ENCODE assay signal across 8 cellular contexts in the genomic region with DNA sequence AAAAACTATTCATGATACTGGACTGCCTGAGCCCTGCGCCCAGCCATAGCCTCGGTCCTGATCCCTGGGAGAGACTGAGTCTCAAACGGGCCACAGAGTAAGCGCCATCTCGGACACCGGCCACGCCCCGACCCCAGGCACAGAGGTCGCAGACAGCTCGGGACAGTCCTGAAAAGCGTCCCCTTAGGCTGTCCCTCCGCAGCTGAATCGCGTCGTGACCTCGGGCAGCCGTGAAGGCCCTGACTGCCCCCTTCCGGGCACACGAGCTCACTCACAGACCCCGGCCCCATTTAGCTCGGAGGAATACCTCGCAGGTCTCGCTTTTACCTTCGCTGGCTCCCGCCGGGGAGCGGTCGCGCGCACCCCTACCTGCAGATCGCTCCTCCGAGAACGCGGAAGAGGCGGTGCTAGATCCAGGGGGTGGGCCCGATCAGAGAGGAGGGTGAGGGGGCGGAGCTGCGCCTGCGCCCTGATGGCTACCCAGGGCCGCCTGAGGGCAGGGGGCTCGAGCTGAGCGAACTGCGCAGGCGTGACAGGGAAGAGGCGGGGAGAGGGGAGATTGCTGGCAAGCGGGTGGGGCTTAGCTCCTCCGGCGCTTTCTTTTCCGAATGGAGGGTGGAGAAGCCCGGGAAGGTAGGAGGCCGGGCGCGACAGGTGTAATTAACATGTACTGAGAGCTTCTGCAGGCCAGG. TPM values are rescaled to one million over a fixed set of nuclear protein-coding genes. Genes with fewer than 3 reads are reported as not detected.
DNase-seq lines count a peak whose midpoint lies in the region; ATAC-seq, FAIRE-seq and TF ChIP-seq lines count a peak whose summit lies in the region.

A gene (minus strand): TSS at position 411 of the 692 bp plus-strand sequence. CDS start 20,941 bp downstream, outside the sequence.

- H3K4me3 ChIP-seq in AG10803 (ENCODE audit: low read length): peak within 1 kb of the TSS; percentile 97
- peak within 1 kb of the TSS; percentile 80 to 95 (median 86) for H3K4me3 ChIP-seq in keratinocyte (ENCODE audit: control insufficient read depth in 2 of 3, extremely low read depth in 1 of 3, insufficient read depth in 2 of 3, low read depth in 1 of 3, low read length in 3 of 3)

- no peaks in the 10 kb centered on the region for H4K20me1 ChIP-seq in keratinocyte (ENCODE audit: control insufficient read depth, extremely low read depth, insufficient read depth, low read length)

- peak within 1 kb of the TSS; percentile 80 for H2AFZ ChIP-seq in keratinocyte (ENCODE audit: control insufficient read depth, low read length)

- peak; percentile 97 for ATAC-seq in GM19023 (IDR thresholded peaks at IDR 0.05; ENCODE audit: unreplicated experiment)
- peak; percentile 98 for ATAC-seq in HG03280 (IDR thresholded peaks at IDR 0.05; ENCODE audit: unreplicated experiment)

- TF ChIP-seq CTCF in AG10803 (conservative IDR thresholded peaks at IDR 0.05; ENCODE audit: low read length) (peak; percentile 20; the same call in 1 of the 2 replicates), keratinocyte (optimal IDR thresholded peaks at IDR 0.05 in 1 of 3, IDR thresholded peaks at IDR 0.05 in 1 of 3, conservative IDR thresholded peaks at IDR 0.05 in 1 of 3; ENCODE audit: extremely low read depth in 1 of 3, insufficient read depth in 2 of 3, low read length in 3 of 3) (peak in 1 of 3 experiments; percentile 3)

- H3K9me1 ChIP-seq in keratinocyte (ENCODE audit: control insufficient read depth, extremely low read depth, insufficient read depth, low read length): no peaks in the 10 kb centered on the region

- peaks cover 13% of the 10 kb centered on the region in 2 experiments for H3K36me3 ChIP-seq in keratinocyte (ENCODE audit: control insufficient read depth in 2 of 2, extremely low read depth in 1 of 2, insufficient read depth in 2 of 2, low read length in 2 of 2)

- no peaks in the 10 kb centered on the region for H3K27me3 ChIP-seq in keratinocyte (ENCODE audit: control insufficient read depth, extremely low read depth, insufficient read depth, low read length)

- peaks cover 40% of the 10 kb centered on the region for H3K4me1 ChIP-seq in keratinocyte (ENCODE audit: control insufficient read depth, extremely low read depth, insufficient read depth, low read length)

- H3K9me3 ChIP-seq in keratinocyte (ENCODE audit: control insufficient read depth, low read depth, low read length): no peaks in the 10 kb centered on the region

- peak within 1 kb of the TSS; percentile 88 for H3K4me2 ChIP-seq in keratinocyte (ENCODE audit: control insufficient read depth, extremely low read depth, insufficient read depth, low read depth, low read length)

- dilution Hi-C loops in keratinocyte (cut with MboI; ENCODE audit: extremely low pct_ligation_motif_present, low sequenced_read_pairs): no loop called here

- H3K27ac ChIP-seq in keratinocyte (ENCODE audit: control insufficient read depth, insufficient read depth, low read length): peak within 1 kb of the TSS; percentile 49

- FAIRE-seq in keratinocyte (lab: Jason Lieb, UNC): peak; percentile 77

- H3K9ac ChIP-seq in keratinocyte (ENCODE audit: control insufficient read depth, extremely low read depth, insufficient read depth, low read length): peak within 1 kb of the TSS; percentile 87

- peaks cover 32% of the 10 kb centered on the region for H3K79me2 ChIP-seq in keratinocyte (ENCODE audit: control insufficient read depth, insufficient read depth, low read length)

- peak; percentile 86 for DNase-seq in AG10803 (ENCODE audit: low read depth)
- peak; percentile 88 for DNase-seq in NCI-H510A (lab: John Stamatoyannopoulos, UW)
- DNase-seq in activated CD4-positive, alpha-beta T cell treated with anti-CD3 and anti-CD28 coated beads for 1 hour: peak; percentile 99
- DNase-seq in cerebellum (ENCODE audit: low spot score): peak; percentile 100
- peak; percentile 80 for DNase-seq in keratinocyte (ENCODE audit: low read depth, low spot score)
- peak; percentile 97 to 98 for DNase-seq in stimulated activated CD4-positive, alpha-beta T cell treated with anti-CD3 and anti-CD28 coated beads, Interleukin-15, amount 100 ng/mL, for 1 hour (ENCODE audit: low read depth in 1 of 2, low spot score in 1 of 2)

RNA-seq across cellular contexts. Expression of the gene that starts here (rescaled TPM):
- total RNA-seq in cerebellum: 23.3 TPM
- 45.1 to 59.9 TPM (median 55.7 TPM) in 3 replicates for polyA plus RNA-seq in keratinocyte
- 28.2 TPM for polyA plus RNA-seq in keratinocyte (2011; ENCODE audit: low read depth)
- 43.1 and 43.5 TPM in 2 replicates for polyA plus RNA-seq in keratinocyte (2011; cell fraction: cytosol; rRNA removed)
- 203 and 210 TPM in 2 replicates for polyA plus RNA-seq in keratinocyte (2011; cell fraction: nucleus; rRNA removed)
- polyA plus RNA-seq in keratinocyte (2012; ENCODE audit: low replicate concordance): 25.6 and 43.8 TPM in 2 replicates
- polyA minus RNA-seq in keratinocyte: 42.2 to 74.8 TPM (median 56.8 TPM) in 3 replicates
- polyA minus RNA-seq in keratinocyte (2011; cell fraction: cytosol; rRNA and poly(A)+ RNA removed): 24.7 TPM
- polyA minus RNA-seq in keratinocyte (2011; cell fraction: nucleus; rRNA and poly(A)+ RNA removed): 43.5 and 69.2 TPM in 2 replicates

Comparison
In these comparisons a context has a peak if more than half of its experiments do, and no peak if none do; other contexts are left out.
1. Peak in every context shown above with its lines: DNase-seq, ATAC-seq, H3K4me3 ChIP-seq and H3K27ac ChIP-seq.